38 cellular contexts compared by ENCODE assay signal in the genomic region with DNA sequence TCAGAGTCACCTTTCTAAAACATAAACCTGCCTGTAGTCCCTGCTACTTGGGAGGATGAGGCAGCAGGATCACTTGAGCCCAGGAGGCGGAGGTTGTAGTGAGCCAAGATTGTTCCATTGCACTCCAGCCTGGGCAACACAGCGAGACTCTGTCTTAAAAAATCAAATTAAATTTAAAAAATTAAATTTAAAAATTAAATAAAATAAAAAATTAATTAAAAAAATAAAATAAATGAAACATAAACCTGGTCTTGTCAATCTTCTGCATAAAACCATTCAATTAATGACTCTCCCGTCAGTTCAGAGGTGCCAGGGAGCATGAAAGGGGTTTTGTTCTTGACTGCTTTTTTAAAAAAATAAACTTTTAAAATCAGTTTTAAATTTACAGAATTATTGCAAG. TPM values are rescaled to one million over a fixed set of nuclear protein-coding genes. Genes with fewer than 3 reads are reported as not detected.
"Had no signal": no experiment of that assay in that cellular context is flagged by ENCODE, and none has a peak within 500 bp of the region (broad histone marks: within the 10 kb centered on the region; RNA-seq: fewer than 3 reads in every experiment).

No MANE protein-coding gene starts in this region.

- H3K27me3 Mint-ChIP-seq: activated CD4-positive, alpha-beta T cell treated with anti-CD3 and anti-CD28 coated beads for 36 hours; activated naive CD8-positive, alpha-beta T cell treated with anti-CD3 and anti-CD28 coated beads for 36 hours; activated T-cell treated with anti-CD3 and anti-CD28 coated beads, Interleukin-2, amount 50 U/mL, for 24 hours had no signal

- H3K9me3 Mint-ChIP-seq: activated CD4-positive, alpha-beta memory T cell treated with anti-CD3 and anti-CD28 coated beads, Interleukin-2, amount 10 ng/mL, durations not matched to agents 7 days and 5 days; activated CD4-positive, alpha-beta T cell treated with anti-CD3 and anti-CD28 coated beads, Interleukin-2, amount 10 ng/mL, durations not matched to agents 7 days and 5 days; activated naive CD4-positive, alpha-beta T cell treated with anti-CD3 and anti-CD28 coated beads for 36 hours; activated naive CD4-positive, alpha-beta T cell treated with anti-CD3 and anti-CD28 coated beads, Interleukin-2, amount 50 U/mL, for 72 hours; activated naive CD8-positive, alpha-beta T cell treated with anti-CD3 and anti-CD28 coated beads for 36 hours; activated T-cell treated with anti-CD3 and anti-CD28 coated beads, Interleukin-2, amount 50 U/mL, for 24 hours; activated T-helper 2 cell treated with anti-CD3 and anti-CD28 coated beads, Interferon-gamma antibody, Interleukin-2, Interleukin-4, amounts not matched to agents 10 μg/mL and 5 μg/mL and 100 μg/mL, durations not matched to agents 14 hours and 24 hours and 36 hours; T-helper 1 cell treated with Interleukin-12 subunit alpha and Interleukin-12 subunit beta and Interleukin-4 antibody, amounts not matched to agents 30 μg/mL and 1 μg/mL, for 36 hours; T-helper 2 cell treated with Interferon-gamma antibody and Interleukin-4, amounts not matched to agents 5 μg/mL and 100 μg/mL, for 36 hours had no signal

- H3K4me3 Mint-ChIP-seq: activated CD4-positive, alpha-beta memory T cell treated with anti-CD3 and anti-CD28 coated beads, Interleukin-2, amount 10 ng/mL, durations not matched to agents 7 days and 5 days; activated CD4-positive, alpha-beta T cell treated with anti-CD3 and anti-CD28 coated beads for 36 hours; activated CD4-positive, alpha-beta T cell treated with anti-CD3 and anti-CD28 coated beads, Interleukin-2, amount 10 ng/mL, durations not matched to agents 7 days and 5 days; activated CD8-positive, alpha-beta memory T cell treated with anti-CD3 and anti-CD28 coated beads, Interleukin-2, amount 10 ng/mL, durations not matched to agents 7 days and 5 days; activated CD8-positive, alpha-beta T cell treated with anti-CD3 and anti-CD28 coated beads, Interleukin-2, amount 10 ng/mL, durations not matched to agents 7 days and 5 days; activated naive CD4-positive, alpha-beta T cell treated with anti-CD3 and anti-CD28 coated beads for 36 hours; activated naive CD8-positive, alpha-beta T cell treated with anti-CD3 and anti-CD28 coated beads for 36 hours; activated T-cell treated with anti-CD3 and anti-CD28 coated beads, Interleukin-2, amount 50 U/mL, for 24 hours; T-helper 1 cell treated with Interleukin-12 subunit alpha and Interleukin-12 subunit beta and Interleukin-4 antibody, amounts not matched to agents 30 μg/mL and 1 μg/mL, for 36 hours; T-helper 2 cell treated with Interferon-gamma antibody and Interleukin-4, amounts not matched to agents 5 μg/mL and 100 μg/mL, for 36 hours had no signal

- H3K36me3 ChIP-seq: adrenal gland, brain microvascular endothelial cell, breast epithelium had no signal

- ATAC-seq: activated CD4-positive, alpha-beta T cell treated with anti-CD3 and anti-CD28 coated beads for 36 hours; activated CD4-positive, CD25-positive, alpha-beta regulatory T cell treated with anti-CD3 and anti-CD28 coated beads, Interleukin-2, amount 50 U/mL, for 24 hours; activated CD8-positive, alpha-beta memory T cell treated with anti-CD3 and anti-CD28 coated beads, Interleukin-2, amount 10 ng/mL, durations not matched to agents 7 days and 5 days; activated CD8-positive, alpha-beta T cell treated with anti-CD3 and anti-CD28 coated beads, Interleukin-2, amount 10 ng/mL, durations not matched to agents 7 days and 5 days; activated naive CD4-positive, alpha-beta T cell treated with anti-CD3 and anti-CD28 coated beads, Interleukin-2, amount 50 U/mL, for 72 hours; body of pancreas had no signal

- DNase-seq: activated CD4-positive, alpha-beta memory T cell treated with anti-CD3 and anti-CD28 coated beads, Interleukin-2, amount 10 ng/mL, durations not matched to agents 7 days and 5 days; activated CD4-positive, alpha-beta T cell treated with anti-CD3 and anti-CD28 coated beads for 1 hour; activated CD4-positive, alpha-beta T cell treated with anti-CD3 and anti-CD28 coated beads for 36 hours; activated CD4-positive, alpha-beta T cell treated with anti-CD3 and anti-CD28 coated beads for 48 hours; activated CD4-positive, alpha-beta T cell treated with anti-CD3 and anti-CD28 coated beads, Interleukin-2, amount 10 ng/mL, durations not matched to agents 7 days and 5 days; activated CD4-positive, alpha-beta T cell treated with anti-CD3 and anti-CD28 coated beads, Interleukin-2, amount 50 U/mL, for 48 hours; activated CD4-positive, CD25-positive, alpha-beta regulatory T cell; activated CD8-positive, alpha-beta memory T cell treated with anti-CD3 and anti-CD28 coated beads for 24 hours; activated CD8-positive, alpha-beta memory T cell treated with anti-CD3 and anti-CD28 coated beads, Interleukin-2, amount 10 ng/mL, durations not matched to agents 7 days and 5 days; activated CD8-positive, alpha-beta memory T cell treated with anti-CD3 and anti-CD28 coated beads, Interleukin-2, amount 50 U/mL, for 48 hours; activated CD8-positive, alpha-beta T cell treated with anti-CD3 and anti-CD28 coated beads, Interleukin-2, amount 10 ng/mL, durations not matched to agents 7 days and 5 days; activated effector memory CD4-positive, alpha-beta T cell treated with Interleukin-2 at 50 U/mL for 16 hours; activated gamma-delta T cell treated with Interleukin-2 at 50 U/mL for 16 hours; activated naive CD4-positive, alpha-beta T cell; activated naive CD4-positive, alpha-beta T cell treated with anti-CD3 and anti-CD28 coated beads for 36 hours; activated naive CD4-positive, alpha-beta T cell treated with anti-CD3 and anti-CD28 coated beads, Interleukin-2, amount 50 U/mL, for 16 hours; activated naive CD8-positive, alpha-beta T cell treated with anti-CD3 and anti-CD28 coated beads for 36 hours; activated T-cell treated with anti-CD3 and anti-CD28 coated beads, Interleukin-2, amount 50 U/mL, for 24 hours; activated T-cell treated with anti-CD3 and anti-CD28 coated beads, Interleukin-2, amount 50 U/mL, for 48 hours; adrenal gland; amniotic stem cell; aorta; body of pancreas; brain microvascular endothelial cell; central memory CD4-positive, alpha-beta T cell; SW 1271; T-helper 1 cell; T-helper 2 cell; T-helper 9 cell had no signal

- H3K27me3 ChIP-seq: adrenal gland, body of pancreas, brain microvascular endothelial cell, breast epithelium had no signal

- H3K4me1 Mint-ChIP-seq: activated CD4-positive, alpha-beta memory T cell treated with anti-CD3 and anti-CD28 coated beads, Interleukin-2, amount 10 ng/mL, durations not matched to agents 7 days and 5 days; activated CD4-positive, alpha-beta T cell treated with anti-CD3 and anti-CD28 coated beads for 36 hours; activated CD4-positive, alpha-beta T cell treated with anti-CD3 and anti-CD28 coated beads, Interleukin-2, amount 10 ng/mL, durations not matched to agents 7 days and 5 days; activated CD8-positive, alpha-beta memory T cell treated with anti-CD3 and anti-CD28 coated beads, Interleukin-2, amount 10 ng/mL, durations not matched to agents 7 days and 5 days; activated naive CD8-positive, alpha-beta T cell treated with anti-CD3 and anti-CD28 coated beads for 36 hours had no signal

- H3K27ac Mint-ChIP-seq: activated CD4-positive, alpha-beta memory T cell treated with anti-CD3 and anti-CD28 coated beads, Interleukin-2, amount 10 ng/mL, durations not matched to agents 7 days and 5 days; activated CD4-positive, alpha-beta T cell treated with anti-CD3 and anti-CD28 coated beads for 36 hours; activated CD4-positive, alpha-beta T cell treated with anti-CD3 and anti-CD28 coated beads, Interleukin-2, amount 10 ng/mL, durations not matched to agents 7 days and 5 days; activated CD8-positive, alpha-beta memory T cell treated with anti-CD3 and anti-CD28 coated beads, Interleukin-2, amount 10 ng/mL, durations not matched to agents 7 days and 5 days; activated CD8-positive, alpha-beta T cell treated with anti-CD3 and anti-CD28 coated beads, Interleukin-2, amount 10 ng/mL, durations not matched to agents 7 days and 5 days; activated naive CD4-positive, alpha-beta T cell treated with anti-CD3 and anti-CD28 coated beads for 36 hours; activated naive CD4-positive, alpha-beta T cell treated with anti-CD3 and anti-CD28 coated beads, Interleukin-2, amount 50 U/mL, for 72 hours; activated naive CD8-positive, alpha-beta T cell treated with anti-CD3 and anti-CD28 coated beads for 36 hours; activated T-cell treated with anti-CD3 and anti-CD28 coated beads, Interleukin-2, amount 50 U/mL, for 24 hours; activated T-helper 2 cell treated with anti-CD3 and anti-CD28 coated beads, Interferon-gamma antibody, Interleukin-2, Interleukin-4, amounts not matched to agents 10 μg/mL and 5 μg/mL and 100 μg/mL, durations not matched to agents 14 hours and 24 hours and 36 hours; T-helper 1 cell treated with Interleukin-12 subunit alpha and Interleukin-12 subunit beta and Interleukin-4 antibody, amounts not matched to agents 30 μg/mL and 1 μg/mL, for 36 hours; T-helper 2 cell treated with Interferon-gamma antibody and Interleukin-4, amounts not matched to agents 5 μg/mL and 100 μg/mL, for 36 hours had no signal

- H3K36me3 Mint-ChIP-seq: activated CD8-positive, alpha-beta memory T cell treated with anti-CD3 and anti-CD28 coated beads, Interleukin-2, amount 10 ng/mL, durations not matched to agents 7 days and 5 days; activated naive CD4-positive, alpha-beta T cell treated with anti-CD3 and anti-CD28 coated beads, Interleukin-2, amount 50 U/mL, for 72 hours; activated naive CD8-positive, alpha-beta T cell treated with anti-CD3 and anti-CD28 coated beads for 36 hours had no signal

- H3K27ac ChIP-seq: adrenal gland, body of pancreas, brain microvascular endothelial cell, breast epithelium, VCaP had no signal

- H3K4me3 ChIP-seq: adrenal gland, body of pancreas, breast epithelium had no signal

- H3K4me1 ChIP-seq: adrenal gland, body of pancreas, breast epithelium had no signal

RNA-seq across cellular contexts. Expression of a gene that starts 48.6 kb away (rescaled TPM):
- total RNA-seq: activated CD4-positive, alpha-beta memory T cell treated with anti-CD3 and anti-CD28 coated beads, Interleukin-2, amount 10 ng/mL, durations not matched to agents 7 days and 5 days; activated CD4-positive, alpha-beta T cell treated with anti-CD3 and anti-CD28 coated beads for 36 hours; activated CD4-positive, alpha-beta T cell treated with anti-CD3 and anti-CD28 coated beads, Interleukin-2, amount 10 ng/mL, durations not matched to agents 7 days and 5 days; activated CD8-positive, alpha-beta memory T cell treated with anti-CD3 and anti-CD28 coated beads, Interleukin-2, amount 10 ng/mL, durations not matched to agents 7 days and 5 days; activated CD8-positive, alpha-beta T cell treated with anti-CD3 and anti-CD28 coated beads, Interleukin-2, amount 10 ng/mL, durations not matched to agents 7 days and 5 days; activated naive CD4-positive, alpha-beta T cell treated with anti-CD3 and anti-CD28 coated beads for 36 hours; activated naive CD8-positive, alpha-beta T cell treated with anti-CD3 and anti-CD28 coated beads for 36 hours; activated T-helper 2 cell treated with anti-CD3 and anti-CD28 coated beads, Interferon-gamma antibody, Interleukin-2, Interleukin-4, amounts not matched to agents 10 μg/mL and 5 μg/mL and 100 μg/mL, durations not matched to agents 14 hours and 24 hours and 36 hours; adrenal gland; aorta; astrocyte; body of pancreas; cardiac septum had no signal
- polyA plus RNA-seq: adrenal gland, aorta had no signal
